18 cellular contexts compared by ENCODE assay signal in genomic region chr6:75427342-75427741, GRCh38.
DNase-seq lines count a peak whose midpoint lies in the region; ATAC-seq, FAIRE-seq and TF ChIP-seq lines count a peak whose summit lies in the region.
"Had no signal": no experiment of that assay in that cellular context is flagged by ENCODE, and none has a peak within 500 bp of the region (broad histone marks: within the 10 kb centered on the region; RNA-seq: fewer than 3 reads in every experiment).

No MANE protein-coding gene starts in this region.

- no peak overlapping the region for H3K14ac ChIP-seq in IMR-90 (replicated peaks; ENCODE audit: low read depth, low read length)

- H3K36me3 ChIP-seq in IMR-90 (ENCODE audit: control insufficient read depth, insufficient read depth, low read length): no peaks in the 10 kb centered on the region
- no peaks in the 10 kb centered on the region for H3K36me3 ChIP-seq in tibial artery
- H3K36me3 ChIP-seq: HAP-1 had no signal

- no peak overlapping the region for H4K91ac ChIP-seq in IMR-90 (ENCODE audit: insufficient read depth, low read depth, low read length)

- peak overlapping the region; percentile 1 to 62; a peak in 2 of 6 replicates for H3K27ac ChIP-seq in A549
- H3K27ac ChIP-seq in IMR-90 (ENCODE audit: insufficient read depth, low read length): no peak overlapping the region
- peak overlapping the region; percentile 74 to 78 for H3K27ac ChIP-seq in tibial artery
- H3K27ac ChIP-seq: C4-2B, GM23248 had no signal

- H3K56ac ChIP-seq in IMR-90 (ENCODE audit: extremely low read depth, insufficient read depth, low read length): no peak overlapping the region

- H3K4me1 ChIP-seq in A549: peaks cover 39% of the 10 kb centered on the region
- H3K4me1 ChIP-seq in IMR-90 (ENCODE audit: control insufficient read depth, insufficient read depth, low read length): peaks cover 9% of the 10 kb centered on the region
- peaks cover 0 to 61% (median 30%) of the 10 kb centered on the region in 4 donors for H3K4me1 ChIP-seq in tibial artery
- H3K4me1 ChIP-seq: Caco-2, HAP-1 had no signal

- H2AFZ ChIP-seq in IMR-90 (replicated peaks; ENCODE audit: low read length, poor library complexity): no peak overlapping the region
- H2AFZ ChIP-seq: GM23248 had no signal

- TF ChIP-seq EP300 in A549 (IDR thresholded peaks at IDR 0.05): no peak

- H2AK5ac ChIP-seq in IMR-90 (ENCODE audit: low read depth, low read length): no peak overlapping the region

- H3K9me3 Mint-ChIP-seq in nephron: no peaks in the 10 kb centered on the region
- H3K9me3 Mint-ChIP-seq in stimulated activated naive B cell treated with anti-CD40 and anti-IgM and Interleukin-4, amounts not matched to agents 10 μg/mL and 1 μg/mL and 100 μg/mL, for 72 hours: peaks cover 4 to 5% of the 10 kb centered on the region in 2 donors
- H3K9me3 Mint-ChIP-seq: CD4-positive, alpha-beta T cell had no signal

- H3K18ac ChIP-seq in IMR-90 (ENCODE audit: low read depth, low read length): peak overlapping the region; percentile 40; the same call in 1 of the 2 replicates

- H2BK20ac ChIP-seq in IMR-90 (ENCODE audit: low read depth, low read length): no peak overlapping the region

- CTCF ChIA-PET in A549 (lab: Yijun Ruan, JAX): no interaction called here
- CTCF ChIA-PET in IMR-90 (lab: Yijun Ruan, JAX): no interaction called here

- FAIRE-seq in A549 (lab: Jason Lieb, UNC): no peak
- FAIRE-seq: A204.1, D721Med, G401.6, GM12892, GM18507, HepG2 had no signal

- H3K9me3 ChIP-seq in A549 (no peaks in the 10 kb centered on the region), IMR-90 (ENCODE audit: control insufficient read depth, insufficient read depth, low read length) (no peaks in the 10 kb centered on the region), tibial artery (no peaks in the 10 kb centered on the region), T-helper 17 cell (ENCODE audit: control insufficient read depth, low read length, poor library complexity, severe bottlenecking) (no peaks in the 10 kb centered on the region)
- H3K9me3 ChIP-seq: Caco-2, HAP-1 had no signal

- POLR2A ChIA-PET in A549 (lab: Yijun Ruan, JAX): no interaction called here
- POLR2A ChIA-PET in IMR-90 (lab: Charles Lee; ENCODE audit: unreplicated experiment): no interaction called here

- H2BK120ac ChIP-seq in IMR-90 (ENCODE audit: low read depth, low read length): no peak overlapping the region

- H3K23ac ChIP-seq in IMR-90 (ENCODE audit: low read depth, low read length): no peak overlapping the region

- H3K9me1 ChIP-seq in IMR-90 (ENCODE audit: insufficient read depth, low read length): peaks cover 5% of the 10 kb centered on the region; the same call in 1 of the 2 replicates

- no TSS peak for BruUV-seq in IMR-90 (replicated peaks; lab: Mats Ljungman, UMichigan)

- H4K8ac ChIP-seq in IMR-90 (ENCODE audit: low read depth in 2 of 2, low read length in 2 of 2): no peak overlapping the region

- in situ Hi-C loops in IMR-90 (cut with MboI; ENCODE audit: low sequenced_read_pairs): no loop called here

- no peak overlapping the region for H3K4me2 ChIP-seq in A549
- H3K4me2 ChIP-seq in IMR-90 (ENCODE audit: low read depth, low read length): no peak overlapping the region

- H3K27me3 Mint-ChIP-seq in nephron (ENCODE audit: low read depth) (peaks cover 4% of the 10 kb centered on the region), T-helper 17 cell (peaks cover 5% of the 10 kb centered on the region)
- H3K27me3 Mint-ChIP-seq in stimulated activated naive B cell treated with anti-CD40 and anti-IgM and Interleukin-4, amounts not matched to agents 10 μg/mL and 1 μg/mL and 100 μg/mL, for 72 hours: peaks cover 0 to 4% of the 10 kb centered on the region in 2 donors
- H3K27me3 Mint-ChIP-seq: CD4-positive, alpha-beta T cell had no signal

- H3K4me3 Mint-ChIP-seq in nephron: no peak overlapping the region
- no peak overlapping the region for H3K4me3 Mint-ChIP-seq in T-helper 17 cell
- H3K4me3 Mint-ChIP-seq in stimulated activated naive B cell treated with anti-CD40 and anti-IgM and Interleukin-4, amounts not matched to agents 10 μg/mL and 1 μg/mL and 100 μg/mL, for 72 hours: no peak overlapping the region
- H3K4me3 Mint-ChIP-seq: CD4-positive, alpha-beta T cell had no signal

- no peaks in the 10 kb centered on the region for H3K79me1 ChIP-seq in IMR-90 (ENCODE audit: low read depth in 1 of 2, low read length in 2 of 2)

- H3K36me3 Mint-ChIP-seq in nephron (ENCODE audit: low read depth): no peaks in the 10 kb centered on the region
- no peaks in the 10 kb centered on the region for H3K36me3 Mint-ChIP-seq in T-helper 17 cell (ENCODE audit: low read depth)
- H3K36me3 Mint-ChIP-seq in stimulated activated naive B cell treated with anti-CD40 and anti-IgM and Interleukin-4, amounts not matched to agents 10 μg/mL and 1 μg/mL and 100 μg/mL, for 72 hours: peaks cover 0 to 2% of the 10 kb centered on the region in 2 donors

- H3K27ac Mint-ChIP-seq in nephron (peak overlapping the region in 2 of 3 experiments; percentile 2 to 45), T-helper 17 cell (no peak overlapping the region)
- H3K27ac Mint-ChIP-seq in stimulated activated naive B cell treated with anti-CD40 and anti-IgM and Interleukin-4, amounts not matched to agents 10 μg/mL and 1 μg/mL and 100 μg/mL, for 72 hours: no peak overlapping the region
- H3K27ac Mint-ChIP-seq: CD4-positive, alpha-beta T cell had no signal

- WGBS in A549 (ENCODE audit: missing lambda C conversion rate): 97% methylated on average over 2 of the region's 2 CpGs
- no CpG with 5 or more reads among the region's 2 CpGs for WGBS in IMR-90 (ENCODE audit: extremely low coverage in 2 of 2, insufficient read length in 1 of 2), 2 experiments

- no peak overlapping the region for H3K4me3 ChIP-seq in A549
- no peak overlapping the region for H3K4me3 ChIP-seq in IMR-90 (ENCODE audit: insufficient read depth, low read depth, low read length)
- no peak overlapping the region for H3K4me3 ChIP-seq in tibial artery
- H3K4me3 ChIP-seq: GM23248, HAP-1 had no signal

- dilution Hi-C loops in IMR-90 (cut with HindIII; ENCODE audit: low sequenced_read_pairs, unreplicated experiment): no loop called here

- H3K4me1 Mint-ChIP-seq in nephron (peaks cover 63% of the 10 kb centered on the region), T-helper 17 cell (peaks cover 6% of the 10 kb centered on the region)
- H3K4me1 Mint-ChIP-seq in stimulated activated naive B cell treated with anti-CD40 and anti-IgM and Interleukin-4, amounts not matched to agents 10 μg/mL and 1 μg/mL and 100 μg/mL, for 72 hours: no peaks in the 10 kb centered on the region

- no peak overlapping the region for H2BK15ac ChIP-seq in IMR-90 (ENCODE audit: low read depth, low read length)

- H3K9ac ChIP-seq in IMR-90 (ENCODE audit: low read depth, low read length): no peak overlapping the region
- H3K9ac ChIP-seq: GM23248 had no signal

- no peak overlapping the region for H2AK9ac ChIP-seq in IMR-90 (replicated peaks; ENCODE audit: low read depth, low read length, poor library complexity)

- TF ChIP-seq RAD21 in A549 (conservative IDR thresholded peaks at IDR 0.05 in 1 of 2, IDR thresholded peaks at IDR 0.05 in 1 of 2) (no peak), IMR-90 (IDR thresholded peaks at IDR 0.05; ENCODE audit: low read length) (no peak)

- DNase-seq in A549 (ENCODE audit: low read depth in 1 of 2, low spot score in 1 of 2): no peak
- no peak for DNase-seq in IMR-90
- no peak for DNase-seq in tibial artery
- DNase-seq in T-helper 17 cell: no peak
- DNase-seq in stimulated activated naive B cell treated with anti-CD40 and anti-IgM and Interleukin-4, amounts not matched to agents 10 μg/mL and 1 μg/mL and 100 μg/mL, for 72 hours: no peak
- DNase-seq: AML-193; Caco-2; CD4-positive, alpha-beta T cell; GM23248 had no signal

- H3K27me3 ChIP-seq in IMR-90 (ENCODE audit: control insufficient read depth, insufficient read depth, low read length) (no peaks in the 10 kb centered on the region), tibial artery (no peaks in the 10 kb centered on the region)

- no peak for ATAC-seq in A549
- no peak for ATAC-seq in IMR-90 (ENCODE audit: low read depth)
- ATAC-seq in T-helper 17 cell: no peak
- ATAC-seq in stimulated activated naive B cell treated with anti-CD40 and anti-IgM and Interleukin-4, amounts not matched to agents 10 μg/mL and 1 μg/mL and 100 μg/mL, for 72 hours (replicated peaks): no peak
- ATAC-seq: HepG2 had no signal

- TF ChIP-seq CTCF in A549 (IDR thresholded peaks at IDR 0.05) (no peak), IMR-90 (conservative IDR thresholded peaks at IDR 0.05; ENCODE audit: low read depth, low read length) (no peak), nephron (IDR thresholded peaks at IDR 0.05; ENCODE audit: unreplicated experiment in 3 of 3) (no peak), tibial artery (IDR thresholded peaks at IDR 0.05) (no peak)

- no peak for TF ChIP-seq POLR2A in A549 (IDR thresholded peaks at IDR 0.05; ENCODE audit: low read length)
- no peak for TF ChIP-seq POLR2A in IMR-90 (IDR thresholded peaks at IDR 0.05; ENCODE audit: low read depth, low read length)

- no peaks in the 10 kb centered on the region for H4K20me1 ChIP-seq in IMR-90 (ENCODE audit: insufficient read depth, low read length)

- H2BK5ac ChIP-seq in IMR-90 (ENCODE audit: low read depth, low read length, poor library complexity, severe bottlenecking): no peak overlapping the region

- intact Hi-C loops in IMR-90 (cut with micrococcal nuclease): no loop called here
- intact Hi-C loops in tibial artery (cut with DNase I; ENCODE audit: low total_unique reads): no loop called here

- H3K4ac ChIP-seq in IMR-90 (ENCODE audit: low read depth, low read length): no peak overlapping the region

- H4K5ac ChIP-seq in IMR-90 (ENCODE audit: low read depth, low read length): no peak overlapping the region

TF ChIP-seq in A549, 52 proteins besides CTCF, POLR2A, EP300 and RAD21:
- no peak for TF ChIP-seq RARB (CRISPR knock-in tag; IDR thresholded peaks at IDR 0.05)

TF ChIP-seq in IMR-90, 13 proteins besides CTCF, POLR2A, EP300 and RAD21 (continues in another document):
- TF ChIP-seq CHD1 (IDR thresholded peaks at IDR 0.05; ENCODE audit: low read depth, low read length) (no peak), ELK1 (IDR thresholded peaks at IDR 0.05; ENCODE audit: borderline replicate concordance, low read depth, low read length) (no peak), FOS (IDR thresholded peaks at IDR 0.05; ENCODE audit: low read depth, low read length) (no peak), MAFK (IDR thresholded peaks at IDR 0.05; ENCODE audit: low read depth, low read length) (no peak), SMC3 (IDR thresholded peaks at IDR 0.05; ENCODE audit: low read depth, low read length) (no peak), MXI1 (IDR thresholded peaks at IDR 0.05; ENCODE audit: borderline replicate concordance, low read depth, low read length) (no peak)

Comparison
In these comparisons a context has a peak if more than half of its experiments do, and no peak if none do; other contexts are left out.
1. H3K27ac Mint-ChIP-seq: peak in nephron (2 of 3); none in T-helper 17 cell (single experiment) and stimulated activated naive B cell treated with anti-CD40 and anti-IgM and Interleukin-4, amounts not matched to agents 10 μg/mL and 1 μg/mL and 100 μg/mL, for 72 hours (single experiment).